16 cellular contexts compared by ENCODE assay signal in genomic region chr16:20918486-20919239, GRCh38. TPM values are rescaled to one million over a fixed set of nuclear protein-coding genes. Genes with fewer than 3 reads are reported as not detected.
DNase-seq lines count a peak whose midpoint lies in the region; ATAC-seq, FAIRE-seq and TF ChIP-seq lines count a peak whose summit lies in the region.
"Had no signal": no experiment of that assay in that cellular context is flagged by ENCODE, and none has a peak within 500 bp of the region (broad histone marks: within the 10 kb centered on the region; RNA-seq: fewer than 3 reads in every experiment).

No MANE protein-coding gene starts in this region.

- no peak for TF ChIP-seq POLR2A in right lobe of liver (IDR thresholded peaks at IDR 0.05)

- H3K27ac ChIP-seq in right lobe of liver (no peak overlapping the region), coronary artery (no peak overlapping the region)
- H3K27ac ChIP-seq: cardiac muscle cell had no signal

- FAIRE-seq in GM19239 (lab: Jason Lieb, UNC), result no peak

- H3K4me1 Mint-ChIP-seq in natural killer cell treated with Interleukin-12 subunit alpha and Interleukin-12 subunit beta and Interleukin-15 and Interleukin-18, amount 100 ng/mL, for 72 hours (ENCODE audit: low read depth in 2 of 2), result peaks cover 22 to 25% of the 10 kb centered on the region in 2 donors
- H3K4me1 Mint-ChIP-seq in natural killer cell (peaks cover 0 to 9% of the 10 kb centered on the region in 2 donors), mesothelial cell of epicardium (peaks cover 3% of the 10 kb centered on the region)

- peak overlapping the region; percentile 22 to 44 for H3K27ac Mint-ChIP-seq in natural killer cell treated with Interleukin-12 subunit alpha and Interleukin-12 subunit beta and Interleukin-15 and Interleukin-18, amount 100 ng/mL, for 72 hours
- no peak overlapping the region for H3K27ac Mint-ChIP-seq in natural killer cell
- H3K27ac Mint-ChIP-seq in mesothelial cell of epicardium, result no peak overlapping the region
- H3K27ac Mint-ChIP-seq: activated CD4-positive, alpha-beta memory T cell treated with anti-CD3 and anti-CD28 coated beads for 36 hours had no signal

- peaks cover 0 to 13% (median 4%) of the 10 kb centered on the region in 4 donors for H3K4me1 ChIP-seq in right lobe of liver

- no peaks in the 10 kb centered on the region for H3K36me3 ChIP-seq in right lobe of liver
- H3K36me3 ChIP-seq: cardiac muscle cell had no signal

- H3K27me3 Mint-ChIP-seq in natural killer cell treated with Interleukin-12 subunit alpha and Interleukin-12 subunit beta and Interleukin-15 and Interleukin-18, amount 100 ng/mL, for 72 hours, result no peaks in the 10 kb centered on the region
- no peaks in the 10 kb centered on the region for H3K27me3 Mint-ChIP-seq in natural killer cell (ENCODE audit: low read depth in 2 of 2)
- H3K27me3 Mint-ChIP-seq in mesothelial cell of epicardium (ENCODE audit: low read depth), result no peaks in the 10 kb centered on the region
- H3K27me3 Mint-ChIP-seq: activated CD4-positive, alpha-beta memory T cell treated with anti-CD3 and anti-CD28 coated beads for 36 hours; naive thymus-derived CD4-positive, alpha-beta T cell had no signal

- intact Hi-C loops in natural killer cell (cut with micrococcal nuclease), result no loop called here
- intact Hi-C loops in right lobe of liver (cut with DNase I), result no loop called here

- no peaks in the 10 kb centered on the region for H3K9me3 Mint-ChIP-seq in natural killer cell treated with Interleukin-12 subunit alpha and Interleukin-12 subunit beta and Interleukin-15 and Interleukin-18, amount 100 ng/mL, for 72 hours
- H3K9me3 Mint-ChIP-seq in natural killer cell (no peaks in the 10 kb centered on the region), mesothelial cell of epicardium (no peaks in the 10 kb centered on the region)
- H3K9me3 Mint-ChIP-seq: activated CD4-positive, alpha-beta memory T cell treated with anti-CD3 and anti-CD28 coated beads for 36 hours had no signal

- H3K4me3 ChIP-seq in cardiac fibroblast (replicated peaks in 1 of 2; ENCODE audit: low read depth in 2 of 2, low read length in 2 of 2), result no peak overlapping the region
- no peak overlapping the region for H3K4me3 ChIP-seq in right lobe of liver
- no peak overlapping the region for H3K4me3 ChIP-seq in coronary artery
- H3K4me3 ChIP-seq: cardiac muscle cell had no signal

- ATAC-seq in natural killer cell treated with Interleukin-12 subunit alpha and Interleukin-12 subunit beta and Interleukin-15 and Interleukin-18, amount 100 ng/mL, for 72 hours, result no peak
- ATAC-seq in natural killer cell (no peak), right lobe of liver (peak; percentile 72 to 84 (median 80))
- ATAC-seq: naive thymus-derived CD4-positive, alpha-beta T cell; SK-N-SH treated with all-trans-retinoic acid at 6 μM for 48 hours had no signal

- H3K27me3 ChIP-seq in right lobe of liver, result no peaks in the 10 kb centered on the region
- H3K27me3 ChIP-seq: cardiac muscle cell had no signal

- H3K36me3 Mint-ChIP-seq in natural killer cell treated with Interleukin-12 subunit alpha and Interleukin-12 subunit beta and Interleukin-15 and Interleukin-18, amount 100 ng/mL, for 72 hours, result peaks cover 21% of the 10 kb centered on the region
- H3K36me3 Mint-ChIP-seq in natural killer cell (no peaks in the 10 kb centered on the region), mesothelial cell of epicardium (peaks cover 18% of the 10 kb centered on the region)

- no peak overlapping the region for H3K4me3 Mint-ChIP-seq in natural killer cell treated with Interleukin-12 subunit alpha and Interleukin-12 subunit beta and Interleukin-15 and Interleukin-18, amount 100 ng/mL, for 72 hours
- H3K4me3 Mint-ChIP-seq in natural killer cell (no peak overlapping the region), mesothelial cell of epicardium (no peak overlapping the region)
- H3K4me3 Mint-ChIP-seq: activated CD4-positive, alpha-beta memory T cell treated with anti-CD3 and anti-CD28 coated beads for 36 hours; naive thymus-derived CD4-positive, alpha-beta T cell had no signal

- no peak for DNase-seq in natural killer cell treated with Interleukin-12 subunit alpha and Interleukin-12 subunit beta and Interleukin-15 and Interleukin-18, amount 100 ng/mL, for 72 hours (ENCODE audit: low spot score)
- DNase-seq in natural killer cell (no peak), cardiac fibroblast (ENCODE audit: low read depth in 2 of 2) (peak; percentile 82 to 83), right lobe of liver (peak; percentile 33 to 58 (median 56)), GM19239 (ENCODE audit: insufficient read length, low spot score) (no peak), NCI-H510A treated with DMSO at 0.1 percent for 48 hours (lab: John Stamatoyannopoulos, UW) (no peak), coronary artery (ENCODE audit: low spot score) (no peak), mesothelial cell of epicardium (ENCODE audit: low spot score in 2 of 2, unreplicated experiment in 2 of 2) (no peak)
- DNase-seq: activated CD4-positive, alpha-beta memory T cell treated with anti-CD3 and anti-CD28 coated beads for 36 hours; hypothalamus; naive thymus-derived CD4-positive, alpha-beta T cell; NCI-H446 treated with DMSO at 0.1 percent for 48 hours; stimulated activated CD4-positive, alpha-beta T cell treated with anti-CD3 and anti-CD28 coated beads, Interleukin-4, amount 100 ng/mL, for 24 hours; trophoblast cell had no signal

- TF ChIP-seq CTCF in natural killer cell (IDR thresholded peaks at IDR 0.05) (no peak), cardiac fibroblast (IDR thresholded peaks at IDR 0.05; ENCODE audit: low read depth, low read length) (no peak), right lobe of liver (IDR thresholded peaks at IDR 0.05) (no peak), coronary artery (IDR thresholded peaks at IDR 0.05) (no peak), mesothelial cell of epicardium (IDR thresholded peaks at IDR 0.05; ENCODE audit: unreplicated experiment) (no peak)

- whole genome bisulfite sequencing in right lobe of liver (ENCODE audit: insufficient coverage, low coverage, low lambda C conversion rate, missing lambda C conversion rate), result 48% methylated on average over 4 of the region's 4 CpGs

- no peaks in the 10 kb centered on the region for H3K9me3 ChIP-seq in right lobe of liver

RNA-seq across cellular contexts. Expression of gene LYRM1, which starts 18.1 kb away (rescaled TPM):
- 10 to 100 TPM; 39.0 to 52.2 TPM for total RNA-seq in natural killer cell treated with Interleukin-12 subunit alpha and Interleukin-12 subunit beta and Interleukin-15 and Interleukin-18, amount 100 ng/mL, for 72 hours
- total RNA-seq in natural killer cell (10 to 100 TPM; 15.3 to 25.7 (median 17.2) TPM), right lobe of liver (100 to 1,000 TPM in 1 of 6 experiments, 10 to 100 TPM in 5; 32.4 to 102 (median 37.9) TPM), mesothelial cell of epicardium (14.7 to 16.0 TPM (median 15.9 TPM) in 3 replicates)

RNA-seq across cellular contexts. Expression of gene DCUN1D3, which starts 18.5 kb away (rescaled TPM):
- total RNA-seq in natural killer cell treated with Interleukin-12 subunit alpha and Interleukin-12 subunit beta and Interleukin-15 and Interleukin-18, amount 100 ng/mL, for 72 hours, result 10 to 100 TPM; 36.7 to 47.4 TPM
- 1 to 10 TPM; 5.3 to 9.3 (median 6.1) TPM for total RNA-seq in natural killer cell
- 10 to 100 TPM; 10.3 to 15.1 (median 13.8) TPM for total RNA-seq in right lobe of liver
- total RNA-seq in mesothelial cell of epicardium, result 10.8 to 12.4 TPM (median 12.0 TPM) in 3 replicates

Comparison
In these comparisons a context has a peak if more than half of its experiments do, and no peak if none do; other contexts are left out.
1. H3K27ac Mint-ChIP-seq: peak in natural killer cell treated with Interleukin-12 subunit alpha and Interleukin-12 subunit beta and Interleukin-15 and Interleukin-18, amount 100 ng/mL, for 72 hours (2 of 2); none in natural killer cell (0 of 2) and mesothelial cell of epicardium (single experiment).
2. ATAC-seq: peak in right lobe of liver (4 of 4); none in natural killer cell treated with Interleukin-12 subunit alpha and Interleukin-12 subunit beta and Interleukin-15 and Interleukin-18, amount 100 ng/mL, for 72 hours (0 of 2) and natural killer cell (0 of 3).
3. DNase-seq: peak in cardiac fibroblast (2 of 2) and right lobe of liver (3 of 3); none in natural killer cell treated with Interleukin-12 subunit alpha and Interleukin-12 subunit beta and Interleukin-15 and Interleukin-18, amount 100 ng/mL, for 72 hours (single experiment), natural killer cell (single experiment), GM19239 (single experiment), NCI-H510A treated with DMSO at 0.1 percent for 48 hours (single experiment), coronary artery (single experiment) and mesothelial cell of epicardium (0 of 2).